ENCODE assay signal across 8 cellular contexts in genomic region chr13:98476538-98476966, GRCh38.
A peak's percentile ranks its signal among the peaks of the same experiment; 100 is the strongest.
DNase-seq lines count a peak whose midpoint lies in the region; ATAC-seq and TF ChIP-seq lines count a peak whose summit lies in the region.

No MANE protein-coding gene starts in this region.

- no peaks in the 10 kb centered on the region for H3K9me3 Mint-ChIP-seq in CD4-positive, alpha-beta T cell
- peaks cover 0 to 3% of the 10 kb centered on the region in 2 donors for H3K9me3 Mint-ChIP-seq in stimulated activated naive B cell treated with anti-CD40 and anti-IgM and Interleukin-4, amounts not matched to agents 10 μg/mL and 1 μg/mL and 100 μg/mL, for 72 hours

- H3K4me1 ChIP-seq in mucosa of descending colon (ENCODE audit: low read depth): peaks cover 24% of the 10 kb centered on the region

- no peaks in the 10 kb centered on the region for H3K9me3 ChIP-seq in CD4-positive, alpha-beta T cell (ENCODE audit: control insufficient read depth, low read length)
- no peaks in the 10 kb centered on the region for H3K9me3 ChIP-seq in mucosa of descending colon

- POLR2A ChIA-PET in CD4-positive, alpha-beta T cell (lab: Charles Lee): interaction anchor here (0.6 to 1.8 kb wide), 11 partner anchors 8 to 1043 kb away, joined by 3 to 13 read pairs (median 4); partner anchors contain the start of genes RAP2A and STK24

- peaks cover 65% of the 10 kb centered on the region for H3K36me3 Mint-ChIP-seq in CD4-positive, alpha-beta T cell (ENCODE audit: low read depth)
- H3K36me3 Mint-ChIP-seq in stimulated activated naive B cell treated with anti-CD40 and anti-IgM and Interleukin-4, amounts not matched to agents 10 μg/mL and 1 μg/mL and 100 μg/mL, for 72 hours: peaks cover 52 to 70% of the 10 kb centered on the region in 2 donors

- peak; percentile 92 for ATAC-seq in CD4-positive, alpha-beta T cell (ENCODE audit: poor library complexity)
- peak; percentile 94 for ATAC-seq in GM21390 (IDR thresholded peaks at IDR 0.05; ENCODE audit: unreplicated experiment)
- ATAC-seq in mucosa of descending colon: peak; percentile 79
- peak; percentile 97 to 98 for ATAC-seq in stimulated activated naive B cell treated with anti-CD40 and anti-IgM and Interleukin-4, amounts not matched to agents 10 μg/mL and 1 μg/mL and 100 μg/mL, for 72 hours (replicated peaks)

- H3K27ac Mint-ChIP-seq in CD4-positive, alpha-beta T cell: peak overlapping the region; percentile 92
- H3K27ac Mint-ChIP-seq in stimulated activated naive B cell treated with anti-CD40 and anti-IgM and Interleukin-4, amounts not matched to agents 10 μg/mL and 1 μg/mL and 100 μg/mL, for 72 hours: peak overlapping the region; percentile 95

- peak overlapping the region; percentile 77 for H3K4me3 Mint-ChIP-seq in CD4-positive, alpha-beta T cell
- H3K4me3 Mint-ChIP-seq in stimulated activated naive B cell treated with anti-CD40 and anti-IgM and Interleukin-4, amounts not matched to agents 10 μg/mL and 1 μg/mL and 100 μg/mL, for 72 hours: peak overlapping the region; percentile 71 to 77

- H3K4me3 ChIP-seq in mucosa of descending colon: no peak overlapping the region

- no peaks in the 10 kb centered on the region for H3K27me3 ChIP-seq in CD4-positive, alpha-beta T cell (ENCODE audit: control insufficient read depth, insufficient read depth, low read length)

- no peaks in the 10 kb centered on the region for H3K36me3 ChIP-seq in mucosa of descending colon (ENCODE audit: low read depth)

- intact Hi-C loops in CD4-positive, alpha-beta T cell (cut with DNase I, micrococcal nuclease): loop anchor here (5.0 kb wide), 2 partner anchors 36 to 101 kb away; partner anchors contain the start of gene STK24 (in 1 of the 2)
- intact Hi-C loops in mucosa of descending colon (cut with DNase I, micrococcal nuclease): no loop called here

- CTCF ChIA-PET in CD4-positive, alpha-beta T cell (lab: Charles Lee): interaction anchor here (1.1 to 3.0 kb wide), 3 partner anchors 9 to 179 kb away, joined by 3 to 12 read pairs (median 3); no protein-coding TSS in a partner anchor

- peaks cover 67% of the 10 kb centered on the region for H3K4me1 Mint-ChIP-seq in CD4-positive, alpha-beta T cell (ENCODE audit: low read depth)
- peaks cover 49 to 57% of the 10 kb centered on the region in 2 donors for H3K4me1 Mint-ChIP-seq in stimulated activated naive B cell treated with anti-CD40 and anti-IgM and Interleukin-4, amounts not matched to agents 10 μg/mL and 1 μg/mL and 100 μg/mL, for 72 hours

- H3K27me3 Mint-ChIP-seq in CD4-positive, alpha-beta T cell: no peaks in the 10 kb centered on the region
- no peaks in the 10 kb centered on the region for H3K27me3 Mint-ChIP-seq in stimulated activated naive B cell treated with anti-CD40 and anti-IgM and Interleukin-4, amounts not matched to agents 10 μg/mL and 1 μg/mL and 100 μg/mL, for 72 hours

- DNase-seq in CD4-positive, alpha-beta T cell: peak; percentile 59 to 85 (median 80)
- peak; percentile 82 for DNase-seq in HT-29 (ENCODE audit: low spot score)
- DNase-seq in activated CD4-positive, CD25-positive, alpha-beta regulatory T cell (lab: John Stamatoyannopoulos, UW): peak; percentile 54 to 76 (median 69)
- peak; percentile 91 for DNase-seq in central memory CD4-positive, alpha-beta T cell
- peak; percentile 66 to 86 (median 68) for DNase-seq in mucosa of descending colon
- DNase-seq in stimulated activated naive B cell treated with anti-CD40 and anti-IgM and Interleukin-4, amounts not matched to agents 10 μg/mL and 1 μg/mL and 100 μg/mL, for 72 hours: peak; percentile 84
- no peak for DNase-seq in NCI-H2081 (lab: John Stamatoyannopoulos, UW)

- H3K27ac ChIP-seq in CD4-positive, alpha-beta T cell (ENCODE audit: low read depth, low read length): peak overlapping the region; percentile 66

- TF ChIP-seq CTCF in CD4-positive, alpha-beta T cell (IDR thresholded peaks at IDR 0.05): no peak
- no peak for TF ChIP-seq CTCF in mucosa of descending colon (IDR thresholded peaks at IDR 0.05)

Comparison
In these comparisons a context has a peak if more than half of its experiments do, and no peak if none do; other contexts are left out.
1. DNase-seq: peak in CD4-positive, alpha-beta T cell (10 of 10), HT-29 (single experiment), activated CD4-positive, CD25-positive, alpha-beta regulatory T cell (4 of 4), central memory CD4-positive, alpha-beta T cell (single experiment), mucosa of descending colon (3 of 3) and stimulated activated naive B cell treated with anti-CD40 and anti-IgM and Interleukin-4, amounts not matched to agents 10 μg/mL and 1 μg/mL and 100 μg/mL, for 72 hours (single experiment); none in NCI-H2081 (0 of 2).
2. intact Hi-C loops: an anchor here in CD4-positive, alpha-beta T cell (5.0 kb wide); none called in mucosa of descending colon.
3. Peak in every context shown above with its lines, with median percentiles within 50 percentile points of each other: ATAC-seq.